9 cellular contexts compared by ENCODE assay signal in genomic region chr19:38665219-38665931, GRCh38. TPM values are rescaled to one million over a fixed set of nuclear protein-coding genes. Genes with fewer than 3 reads are reported as not detected.
DNase-seq lines count a peak whose midpoint lies in the region; ATAC-seq, FAIRE-seq and TF ChIP-seq lines count a peak whose summit lies in the region.
"Had no signal": no experiment of that assay in that cellular context is flagged by ENCODE, and none has a peak within 500 bp of the region (broad histone marks: within the 10 kb centered on the region; RNA-seq: fewer than 3 reads in every experiment).

No MANE protein-coding gene starts in this region.

- H3K9me1 ChIP-seq in endothelial cell of umbilical vein (replicated peaks; ENCODE audit: control insufficient read depth, extremely low read depth, insufficient read depth, low read length), result no peaks in the 10 kb centered on the region

- H2AFZ ChIP-seq in OCI-LY1 (ENCODE audit: low read length), result no peak overlapping the region
- no peak overlapping the region for H2AFZ ChIP-seq in endothelial cell of umbilical vein (ENCODE audit: low read depth, low read length)
- no peak overlapping the region for H2AFZ ChIP-seq in neuronal stem cell (ENCODE audit: low read length)

- H3K9me2 ChIP-seq in OCI-LY1 (ENCODE audit: low read depth, low read length), result no peaks in the 10 kb centered on the region

- H3K36me3 ChIP-seq in A673 (ENCODE audit: insufficient read depth, low read length, poor library complexity, severe bottlenecking) (no peaks in the 10 kb centered on the region), OCI-LY1 (ENCODE audit: insufficient read depth, low read length) (no peaks in the 10 kb centered on the region), endothelial cell of umbilical vein (ENCODE audit: control insufficient read depth in 2 of 2, extremely low read depth in 1 of 2, insufficient read depth in 2 of 2, low read length in 2 of 2) (peaks cover 0 to 3% of the 10 kb centered on the region in 2 experiments), neuronal stem cell (replicated peaks in 1 of 2; ENCODE audit: control insufficient read depth in 2 of 2, insufficient read depth in 2 of 2, low read length in 2 of 2) (peaks cover 3 to 36% of the 10 kb centered on the region in 2 donors)

- peaks cover 5% of the 10 kb centered on the region for H3K79me1 ChIP-seq in neuronal stem cell (ENCODE audit: low read depth, low read length)

- H3K4me2 ChIP-seq in OCI-LY1 (ENCODE audit: low read length) (no peak overlapping the region), endothelial cell of umbilical vein (ENCODE audit: insufficient read depth, low read length) (peak overlapping the region; percentile 66), neuronal stem cell (ENCODE audit: insufficient read depth, low read length, poor library complexity, severe bottlenecking) (peak overlapping the region; percentile 54)

- CTCF ChIA-PET in A673 (lab: Charles Lee) (no interaction called here), endothelial cell of umbilical vein (lab: Charles Lee) (interaction anchor here (3.6 kb wide), 1 partner anchor 31 kb away, joined by 13 read pairs; no protein-coding TSS in a partner anchor)

- ATAC-seq in esophagus mucosa (no peak), GM19397 (IDR thresholded peaks at IDR 0.05; ENCODE audit: unreplicated experiment) (no peak), HG02798 (IDR thresholded peaks at IDR 0.05; ENCODE audit: poor library complexity, unreplicated experiment) (no peak)
- ATAC-seq in activated T-cell treated with anti-CD3 and anti-CD28 coated beads, Interleukin-2, amount 50 U/mL, for 72 hours (replicated peaks in 1 of 2), result no peak

- no peak for DNase-seq in A673 (ENCODE audit: low spot score)
- peak; percentile 21 for DNase-seq in endothelial cell of umbilical vein (ENCODE audit: low read depth, low spot score)
- no peak for DNase-seq in neuronal stem cell (ENCODE audit: low spot score)
- DNase-seq in activated T-cell treated with anti-CD3 and anti-CD28 coated beads, Interleukin-2, amount 50 U/mL, for 72 hours, result no peak
- DNase-seq: NCI-H2029 had no signal

- peak overlapping the region; percentile 27 for H2BK120ac ChIP-seq in neuronal stem cell (ENCODE audit: low read depth, low read length)

- H3K27me3 ChIP-seq in A673 (replicated peaks; ENCODE audit: insufficient read depth, low read depth, low read length, poor library complexity) (no peaks in the 10 kb centered on the region), OCI-LY1 (ENCODE audit: insufficient read depth, low read length) (no peaks in the 10 kb centered on the region), endothelial cell of umbilical vein (ENCODE audit: control insufficient read depth in 2 of 2, insufficient read depth in 2 of 2, low read length in 2 of 2) (no peaks in the 10 kb centered on the region), neuronal stem cell (ENCODE audit: control insufficient read depth in 3 of 3, insufficient read depth in 3 of 3, low read depth in 1 of 3, low read length in 3 of 3) (no peaks in the 10 kb centered on the region)

- H3K4me3 ChIP-seq in A673 (ENCODE audit: low read depth, low read length, poor library complexity, severe bottlenecking), result no peak overlapping the region
- no peak overlapping the region for H3K4me3 ChIP-seq in OCI-LY1 (ENCODE audit: low read depth, low read length, poor library complexity, severe bottlenecking)
- H3K4me3 ChIP-seq in endothelial cell of umbilical vein (replicated peaks in 1 of 3; ENCODE audit: insufficient read depth in 1 of 3, low read depth in 1 of 3, low read length in 3 of 3), result no peak overlapping the region
- H3K4me3 ChIP-seq in neuronal stem cell (ENCODE audit: low read length in 2 of 2), result no peak overlapping the region

- intact Hi-C loops in A673 (cut with micrococcal nuclease; ENCODE audit: unreplicated experiment) (no loop called here), endothelial cell of umbilical vein (cut with micrococcal nuclease) (no loop called here)

- H3K18ac ChIP-seq in neuronal stem cell (ENCODE audit: low read length), result peak overlapping the region; percentile 86

- no peak overlapping the region for H3K23ac ChIP-seq in neuronal stem cell (ENCODE audit: low read depth, low read length, poor library complexity)

- no peaks in the 10 kb centered on the region for H3K27me3 Mint-ChIP-seq in activated T-cell treated with anti-CD3 and anti-CD28 coated beads, Interleukin-2, amount 50 U/mL, for 72 hours (ENCODE audit: low read depth)

- FAIRE-seq in endothelial cell of umbilical vein (lab: Jason Lieb, UNC), result no peak

- no peaks in the 10 kb centered on the region for H3F3A ChIP-seq in OCI-LY1 (ENCODE audit: insufficient read depth, low read length)

- no CpG with 5 or more reads among the region's 13 CpGs for WGBS in neuronal stem cell (ENCODE audit: extremely low coverage in 2 of 2, insufficient read length in 2 of 2, insufficient replicate concordance in 1 of 2), 2 donors

- H3K4me1 ChIP-seq in A673 (ENCODE audit: insufficient read depth, low read length, poor library complexity, severe bottlenecking), result peaks cover 74% of the 10 kb centered on the region
- peaks cover 56% of the 10 kb centered on the region for H3K4me1 ChIP-seq in OCI-LY1 (ENCODE audit: insufficient read depth, low read length, severe bottlenecking)
- H3K4me1 ChIP-seq in endothelial cell of umbilical vein (ENCODE audit: control insufficient read depth, extremely low read depth, insufficient read depth, low read length), result peaks cover 76% of the 10 kb centered on the region
- peaks cover 38 to 64% of the 10 kb centered on the region in 2 donors for H3K4me1 ChIP-seq in neuronal stem cell (ENCODE audit: control insufficient read depth in 2 of 2, insufficient read depth in 1 of 2, low read depth in 1 of 2, low read length in 2 of 2)

- peak overlapping the region; percentile 56 for H2BK5ac ChIP-seq in neuronal stem cell (ENCODE audit: low read length)

- H2BK15ac ChIP-seq in neuronal stem cell (ENCODE audit: low read length), result no peak overlapping the region

- BruUV-seq in A673 (replicated peaks; lab: Mats Ljungman, UMichigan) (no TSS peak), endothelial cell of umbilical vein (replicated peaks; lab: Mats Ljungman, UMichigan) (TSS peak; percentile 86)

- no peak overlapping the region for H3K14ac ChIP-seq in neuronal stem cell (ENCODE audit: low read length)

- H3K27ac ChIP-seq in A673 (ENCODE audit: low read depth, low read length, poor library complexity, severe bottlenecking) (peak overlapping the region; percentile 88), OCI-LY1 (ENCODE audit: low read depth, low read length, poor library complexity, severe bottlenecking) (peak overlapping the region; percentile 5), endothelial cell of umbilical vein (ENCODE audit: insufficient read depth, low read depth, low read length) (peak overlapping the region; percentile 95), neuronal stem cell (replicated peaks; ENCODE audit: low read length) (peak overlapping the region; percentile 98)

- H2BK12ac ChIP-seq in neuronal stem cell (ENCODE audit: low read length), result peak overlapping the region; percentile 67

- POLR2A ChIA-PET in A673 (lab: Charles Lee; ENCODE audit: low non-redundant PET) (no interaction called here), endothelial cell of umbilical vein (lab: Charles Lee) (interaction anchor here (0.8 to 2.0 kb wide), 3 partner anchors 15 to 18 kb away, joined by 3 to 9 read pairs (median 4); partner anchors contain the start of gene ACTN4)

- H4K91ac ChIP-seq in neuronal stem cell (ENCODE audit: low read depth, low read length, poor library complexity), result no peak overlapping the region

- TF ChIP-seq POLR2A in endothelial cell of umbilical vein (IDR thresholded peaks at IDR 0.05; ENCODE audit: low read depth, low read length), result no peak

- no peak for TF ChIP-seq CTCF in A673 (conservative IDR thresholded peaks at IDR 0.05; ENCODE audit: low read depth, low read length)
- TF ChIP-seq CTCF in OCI-LY1 (IDR thresholded peaks at IDR 0.05; ENCODE audit: low read length), result no peak
- TF ChIP-seq CTCF in endothelial cell of umbilical vein (IDR thresholded peaks at IDR 0.05; ENCODE audit: extremely low read depth in 1 of 2, insufficient read depth in 1 of 2, low read depth in 1 of 2, low read length in 2 of 2), result no peak

- H3K4me1 Mint-ChIP-seq in activated T-cell treated with anti-CD3 and anti-CD28 coated beads, Interleukin-2, amount 50 U/mL, for 72 hours (ENCODE audit: low read depth), result peaks cover 60% of the 10 kb centered on the region

- no peak overlapping the region for H3K4ac ChIP-seq in neuronal stem cell (ENCODE audit: low read length)

- H4K20me1 ChIP-seq in OCI-LY1 (ENCODE audit: insufficient read depth, low read length), result no peaks in the 10 kb centered on the region
- no peaks in the 10 kb centered on the region for H4K20me1 ChIP-seq in endothelial cell of umbilical vein (replicated peaks; ENCODE audit: control insufficient read depth, extremely low read depth, insufficient read depth, low read length)

- H3K9ac ChIP-seq in OCI-LY1 (ENCODE audit: low read length), result no peak overlapping the region
- H3K9ac ChIP-seq in endothelial cell of umbilical vein (replicated peaks; ENCODE audit: extremely low read depth, insufficient read depth, low read length), result peak overlapping the region; percentile 69
- peak overlapping the region; percentile 89 for H3K9ac ChIP-seq in neuronal stem cell (ENCODE audit: low read depth, low read length, poor library complexity)

- H3K79me2 ChIP-seq in OCI-LY1 (ENCODE audit: insufficient read depth, low read length) (peaks cover 35% of the 10 kb centered on the region), endothelial cell of umbilical vein (ENCODE audit: control insufficient read depth, insufficient read depth, low read length) (peaks cover 98% of the 10 kb centered on the region)

- no peaks in the 10 kb centered on the region for H3K9me3 Mint-ChIP-seq in activated T-cell treated with anti-CD3 and anti-CD28 coated beads, Interleukin-2, amount 50 U/mL, for 72 hours

- H3K27ac Mint-ChIP-seq in activated T-cell treated with anti-CD3 and anti-CD28 coated beads, Interleukin-2, amount 50 U/mL, for 72 hours, result no peak overlapping the region

- peak overlapping the region; percentile 82 for H2AK5ac ChIP-seq in neuronal stem cell (ENCODE audit: low read depth, low read length)

- dilution Hi-C loops in endothelial cell of umbilical vein (cut with MboI; ENCODE audit: extremely low pct_ligation_motif_present, low sequenced_read_pairs), result no loop called here

- H3K9me3 ChIP-seq in A673 (ENCODE audit: low read depth, low read length, poor library complexity, severe bottlenecking) (no peaks in the 10 kb centered on the region), OCI-LY1 (ENCODE audit: low read length) (no peaks in the 10 kb centered on the region), endothelial cell of umbilical vein (replicated peaks; ENCODE audit: control insufficient read depth, insufficient read depth, low read length) (no peaks in the 10 kb centered on the region), neuronal stem cell (replicated peaks in 1 of 2; ENCODE audit: control insufficient read depth in 2 of 2, insufficient read depth in 1 of 2, low read depth in 1 of 2, low read length in 2 of 2) (no peaks in the 10 kb centered on the region)

- H3K36me3 Mint-ChIP-seq in activated T-cell treated with anti-CD3 and anti-CD28 coated beads, Interleukin-2, amount 50 U/mL, for 72 hours (ENCODE audit: insufficient read depth in 2 of 2), result peaks cover 2 to 6% of the 10 kb centered on the region in 2 donors

- H4K8ac ChIP-seq in neuronal stem cell (ENCODE audit: low read depth, low read length), result no peak overlapping the region

- H3K4me3 Mint-ChIP-seq in activated T-cell treated with anti-CD3 and anti-CD28 coated beads, Interleukin-2, amount 50 U/mL, for 72 hours, result no peak overlapping the region

RNA-seq across cellular contexts. Expression of gene ACTN4, which starts 17.9 kb away (rescaled TPM):
- total RNA-seq in A673 (2021) (370 and 397 TPM in 2 replicates), endothelial cell of umbilical vein (693 and 748 TPM in 2 replicates), esophagus mucosa (455 TPM)
- polyA plus RNA-seq in endothelial cell of umbilical vein, result 313 and 329 TPM in 2 replicates
- polyA plus RNA-seq in endothelial cell of umbilical vein (2011; cell fraction: cytosol; rRNA removed), result 293 and 306 TPM in 2 replicates
- polyA plus RNA-seq in endothelial cell of umbilical vein (2011; cell fraction: nucleus; rRNA removed), result 829 and 939 TPM in 2 replicates
- polyA plus RNA-seq in endothelial cell of umbilical vein (2012), result 615 and 712 TPM in 2 replicates
- polyA minus RNA-seq in endothelial cell of umbilical vein, result 461 and 482 TPM in 2 replicates
- polyA minus RNA-seq in endothelial cell of umbilical vein (2011; cell fraction: cytosol; rRNA and poly(A)+ RNA removed), result 78.8 TPM
- 238 and 273 TPM in 2 replicates for polyA minus RNA-seq in endothelial cell of umbilical vein (2011; cell fraction: nucleus; rRNA and poly(A)+ RNA removed)
- 205 TPM for polyA plus RNA-seq in neuronal stem cell (2013, experiment 1 of 2)
- 200 TPM for polyA plus RNA-seq in neuronal stem cell (2013, experiment 2 of 2)
- total RNA-seq in activated T-cell treated with anti-CD3 and anti-CD28 coated beads, Interleukin-2, amount 50 U/mL, for 72 hours, result 100 to 1,000 TPM; 200 to 227 TPM

RNA-seq across cellular contexts. Expression of gene EIF3K, which starts 46.4 kb away (rescaled TPM):
- 316 and 338 TPM in 2 replicates for total RNA-seq in A673 (2021)
- total RNA-seq in endothelial cell of umbilical vein, result 267 and 277 TPM in 2 replicates
- 584 and 644 TPM in 2 replicates for polyA plus RNA-seq in endothelial cell of umbilical vein
- polyA plus RNA-seq in endothelial cell of umbilical vein (2011; cell fraction: cytosol; rRNA removed), result 562 and 679 TPM in 2 replicates
- polyA plus RNA-seq in endothelial cell of umbilical vein (2011; cell fraction: nucleus; rRNA removed), result 241 and 343 TPM in 2 replicates
- polyA plus RNA-seq in endothelial cell of umbilical vein (2012), result 437 and 456 TPM in 2 replicates
- 239 and 248 TPM in 2 replicates for polyA minus RNA-seq in endothelial cell of umbilical vein
- polyA minus RNA-seq in endothelial cell of umbilical vein (2011; cell fraction: cytosol; rRNA and poly(A)+ RNA removed), result 160 TPM
- polyA minus RNA-seq in endothelial cell of umbilical vein (2011; cell fraction: nucleus; rRNA and poly(A)+ RNA removed), result 54.6 and 56.7 TPM in 2 replicates
- 218 TPM for polyA plus RNA-seq in neuronal stem cell (2013, experiment 1 of 2)
- polyA plus RNA-seq in neuronal stem cell (2013, experiment 2 of 2), result 210 TPM
- total RNA-seq in esophagus mucosa, result 304 TPM
- total RNA-seq in activated T-cell treated with anti-CD3 and anti-CD28 coated beads, Interleukin-2, amount 50 U/mL, for 72 hours, result 100 to 1,000 TPM; 219 to 237 TPM

RNA-seq across cellular contexts. Expression of gene MAP4K1, which starts 47.6 kb away (rescaled TPM):
- 1.5 and 3.5 TPM in 2 replicates for total RNA-seq in A673 (2021)
- 1.2 and 1.6 TPM in 2 replicates for total RNA-seq in endothelial cell of umbilical vein
- 0.12 and 0.14 TPM in 2 replicates for polyA plus RNA-seq in endothelial cell of umbilical vein
- polyA plus RNA-seq in endothelial cell of umbilical vein (2011; cell fraction: cytosol; rRNA removed), result 0.08 and 0.23 TPM in 2 replicates
- 1.2 and 1.4 TPM in 2 replicates for polyA plus RNA-seq in endothelial cell of umbilical vein (2011; cell fraction: nucleus; rRNA removed)
- polyA plus RNA-seq in endothelial cell of umbilical vein (2012), result 0.09 TPM in 1 of 2 replicates, not detected in the other
- not detected in 2 replicates for polyA minus RNA-seq in endothelial cell of umbilical vein
- not detected for polyA minus RNA-seq in endothelial cell of umbilical vein (2011; cell fraction: cytosol; rRNA and poly(A)+ RNA removed)
- not detected in 2 replicates for polyA minus RNA-seq in endothelial cell of umbilical vein (2011; cell fraction: nucleus; rRNA and poly(A)+ RNA removed)
- polyA plus RNA-seq in neuronal stem cell (2013, experiment 1 of 2), result 3.0 TPM
- 3.5 TPM for polyA plus RNA-seq in neuronal stem cell (2013, experiment 2 of 2)
- total RNA-seq in esophagus mucosa, result 3.4 TPM
- total RNA-seq in activated T-cell treated with anti-CD3 and anti-CD28 coated beads, Interleukin-2, amount 50 U/mL, for 72 hours, result 100 to 1,000 TPM; 261 to 262 TPM

Comparison
In these comparisons a context has a peak if more than half of its experiments do, and no peak if none do; other contexts are left out.
1. H3K27ac ChIP-seq: peak in every context shown above with its lines; median percentile 98 in neuronal stem cell; 95 in endothelial cell of umbilical vein; 88 in A673; 5 in OCI-LY1.
2. RNA of gene MAP4K1, which starts 47.6 kb away (total RNA-seq): 261 to 262 TPM in activated T-cell treated with anti-CD3 and anti-CD28 coated beads, Interleukin-2, amount 50 U/mL, for 72 hours; 3.4 TPM in esophagus mucosa (single experiment), 1.2 to 1.6 TPM in endothelial cell of umbilical vein and 1.5 to 3.5 TPM in A673; every median in the first group is over 10 times any median in the second.